In genomic region chr12:1918875-1919236, GRCh38 we compare ENCODE assay signal across 17 cellular contexts. TPM values are rescaled to one million over a fixed set of nuclear protein-coding genes. Genes with fewer than 3 reads are reported as not detected.
DNase-seq lines count a peak whose midpoint lies in the region; ATAC-seq and TF ChIP-seq lines count a peak whose summit lies in the region.
"Had no signal": no experiment of that assay in that cellular context is flagged by ENCODE, and none has a peak within 500 bp of the region (broad histone marks: within the 10 kb centered on the region; RNA-seq: fewer than 3 reads in every experiment).

No MANE protein-coding gene starts in this region.

- no peak overlapping the region for H3K27ac Mint-ChIP-seq in H9
- peak overlapping the region; percentile 99 for H3K27ac Mint-ChIP-seq in stimulated activated memory B cell treated with anti-CD40 and anti-IgM and Interleukin-4, amounts not matched to agents 10 μg/mL and 1 μg/mL and 100 μg/mL, for 72 hours
- H3K27ac Mint-ChIP-seq: activated naive CD4-positive, alpha-beta T cell treated with anti-CD3 and anti-CD28 coated beads, Interleukin-2, amount 50 U/mL, for 24 hours; CD8-positive, alpha-beta T cell; stimulated activated naive CD8-positive, alpha-beta T cell treated with anti-CD3 and anti-CD28 coated beads, Interleukin-15, amount 100 ng/mL, for 72 hours had no signal

- H3K23me2 ChIP-seq in H9 (ENCODE audit: insufficient read length, low read depth, low read length, poor library complexity, severe bottlenecking): no peaks in the 10 kb centered on the region

- no peaks in the 10 kb centered on the region for H3K79me2 ChIP-seq in H9 (ENCODE audit: insufficient read depth, low read length)

- no peak overlapping the region for H3K14ac ChIP-seq in H9 (ENCODE audit: insufficient read depth, low read length)

- H3K9ac ChIP-seq in H9 (ENCODE audit: extremely low read depth, insufficient read length, low read length): no peak overlapping the region
- H3K9ac ChIP-seq: KMS-11 had no signal

- H3K27ac ChIP-seq in H9 (ENCODE audit: insufficient read length, low read depth, low read length): no peak overlapping the region
- peak overlapping the region; percentile 89 for H3K27ac ChIP-seq in WERI-Rb-1
- peak overlapping the region; percentile 77 for H3K27ac ChIP-seq in lower lobe of right lung
- H3K27ac ChIP-seq: KMS-11 had no signal

- ATAC-seq in lower lobe of right lung: no peak
- ATAC-seq in stimulated activated memory B cell treated with anti-CD40 and anti-IgM and Interleukin-4, amounts not matched to agents 10 μg/mL and 1 μg/mL and 100 μg/mL, for 72 hours: no peak
- ATAC-seq in GM19397 (IDR thresholded peaks at IDR 0.05; ENCODE audit: unreplicated experiment): no peak
- ATAC-seq in HG02884 (IDR thresholded peaks at IDR 0.05; ENCODE audit: unreplicated experiment): no peak
- ATAC-seq: CD8-positive, alpha-beta T cell; stimulated activated naive CD8-positive, alpha-beta T cell treated with anti-CD3 and anti-CD28 coated beads, Interleukin-15, amount 100 ng/mL, for 72 hours had no signal

- H3K79me1 ChIP-seq in H9 (ENCODE audit: insufficient read depth, low read depth, low read length, poor library complexity, severe bottlenecking): no peaks in the 10 kb centered on the region

- no peak overlapping the region for H3K56ac ChIP-seq in H9 (ENCODE audit: insufficient read length, low read depth, low read length)

- no peak overlapping the region for H2BK20ac ChIP-seq in H9 (ENCODE audit: low read depth, low read length, poor library complexity, severe bottlenecking)

- H2AFZ ChIP-seq in H9 (ENCODE audit: low read length): no peak overlapping the region

- no peak overlapping the region for H3K18ac ChIP-seq in H9 (ENCODE audit: insufficient read length, low read depth, low read length)

- no peak overlapping the region for H4K8ac ChIP-seq in H9 (replicated peaks; ENCODE audit: insufficient read length, low read depth, low read length)

- H3K4me3 Mint-ChIP-seq in H9: no peak overlapping the region
- H3K4me3 Mint-ChIP-seq in stimulated activated memory B cell treated with anti-CD40 and anti-IgM and Interleukin-4, amounts not matched to agents 10 μg/mL and 1 μg/mL and 100 μg/mL, for 72 hours: peak overlapping the region; percentile 98
- H3K4me3 Mint-ChIP-seq: activated naive CD4-positive, alpha-beta T cell treated with anti-CD3 and anti-CD28 coated beads, Interleukin-2, amount 50 U/mL, for 24 hours; CD8-positive, alpha-beta T cell; stimulated activated naive CD8-positive, alpha-beta T cell treated with anti-CD3 and anti-CD28 coated beads, Interleukin-15, amount 100 ng/mL, for 72 hours had no signal

- H3K4me2 ChIP-seq in H9 (ENCODE audit: insufficient read depth, insufficient read length, low read length): no peak overlapping the region
- H3K4me2 ChIP-seq: KMS-11 had no signal

- H3K4me1 Mint-ChIP-seq in H9: peaks cover 16 to 49% of the 10 kb centered on the region in 2 experiments
- H3K4me1 Mint-ChIP-seq in stimulated activated memory B cell treated with anti-CD40 and anti-IgM and Interleukin-4, amounts not matched to agents 10 μg/mL and 1 μg/mL and 100 μg/mL, for 72 hours: peaks cover 54% of the 10 kb centered on the region

- H3K36me3 Mint-ChIP-seq in H9 (ENCODE audit: insufficient read depth in 1 of 3, low read depth in 3 of 3): no peaks in the 10 kb centered on the region; a peak in 1 of 7 replicates
- peaks cover 22% of the 10 kb centered on the region for H3K36me3 Mint-ChIP-seq in stimulated activated memory B cell treated with anti-CD40 and anti-IgM and Interleukin-4, amounts not matched to agents 10 μg/mL and 1 μg/mL and 100 μg/mL, for 72 hours
- H3K36me3 Mint-ChIP-seq: activated naive CD4-positive, alpha-beta T cell treated with anti-CD3 and anti-CD28 coated beads, Interleukin-2, amount 50 U/mL, for 24 hours; brain; CD8-positive, alpha-beta T cell had no signal

- no peak overlapping the region for H4K91ac ChIP-seq in H9 (ENCODE audit: insufficient read length, low read depth, low read length)

- no peak overlapping the region for H3K4ac ChIP-seq in H9 (ENCODE audit: low read depth, low read length)

- H3K27me3 ChIP-seq in H9 (ENCODE audit: insufficient read depth, low read length) (no peaks in the 10 kb centered on the region), WERI-Rb-1 (ENCODE audit: insufficient read depth, low read depth, severe bottlenecking) (no peaks in the 10 kb centered on the region), lower lobe of right lung (ENCODE audit: low read depth) (no peaks in the 10 kb centered on the region)

- H4K5ac ChIP-seq in H9 (ENCODE audit: insufficient read length, low read depth, low read length): no peak overlapping the region

- H3K4me1 ChIP-seq in H9 (ENCODE audit: insufficient read depth, low read length) (no peaks in the 10 kb centered on the region), lower lobe of right lung (peaks cover 4% of the 10 kb centered on the region)
- H3K4me1 ChIP-seq: HAP-1 had no signal

- H2AK5ac ChIP-seq in H9 (ENCODE audit: insufficient read length, low read length): no peak overlapping the region

- no peak for TF ChIP-seq CTCF in H9 (conservative IDR thresholded peaks at IDR 0.05)
- no peak for TF ChIP-seq CTCF in WERI-Rb-1 (IDR thresholded peaks at IDR 0.05; ENCODE audit: low read depth, low read length)
- TF ChIP-seq CTCF in lower lobe of right lung (IDR thresholded peaks at IDR 0.05): no peak

- peaks cover 1% of the 10 kb centered on the region for H3K27me3 Mint-ChIP-seq in H9 (ENCODE audit: low read depth)
- H3K27me3 Mint-ChIP-seq in stimulated activated memory B cell treated with anti-CD40 and anti-IgM and Interleukin-4, amounts not matched to agents 10 μg/mL and 1 μg/mL and 100 μg/mL, for 72 hours: peaks cover 13% of the 10 kb centered on the region

- DNase-seq in H9 (peak; percentile 25), WERI-Rb-1 (no peak), lower lobe of right lung (peak; percentile 40), cerebellar cortex (ENCODE audit: low spot score) (no peak)
- DNase-seq in stimulated activated CD4-positive, alpha-beta T cell treated with anti-CD3 and anti-CD28 coated beads, Interleukin-2, amount 100 ng/mL, for 48 hours: no peak
- DNase-seq: DND-41; NCI-H1694; OCI-M1; stimulated activated naive CD8-positive, alpha-beta T cell treated with anti-CD3 and anti-CD28 coated beads, Interleukin-15, amount 100 ng/mL, for 72 hours had no signal

- H2BK5ac ChIP-seq in H9 (ENCODE audit: insufficient read length, low read length): no peak overlapping the region

- intact Hi-C loops in lower lobe of right lung (cut with DNase I): no loop called here

- no CpG with 5 or more reads among the region's 6 CpGs for WGBS in H9 (ENCODE audit: extremely low coverage, insufficient read length, low lambda C conversion rate)

- H2BK12ac ChIP-seq in H9 (ENCODE audit: insufficient read length, low read depth, low read length): no peak overlapping the region

- H3K9me3 ChIP-seq in H9 (ENCODE audit: control insufficient read depth, low read depth, low read length) (no peaks in the 10 kb centered on the region), WERI-Rb-1 (ENCODE audit: severe bottlenecking) (no peaks in the 10 kb centered on the region), lower lobe of right lung (no peaks in the 10 kb centered on the region)
- H3K9me3 ChIP-seq: HAP-1 had no signal

- no peak overlapping the region for H3K23ac ChIP-seq in H9 (ENCODE audit: insufficient read length, low read depth, low read length)

- peak overlapping the region; percentile 54 for H3K4me3 ChIP-seq in WERI-Rb-1 (ENCODE audit: low read depth, low read length)
- peak overlapping the region; percentile 45 for H3K4me3 ChIP-seq in lower lobe of right lung
- H3K4me3 ChIP-seq: HAP-1 had no signal

- H2BK120ac ChIP-seq in H9 (ENCODE audit: low read depth, low read length, poor library complexity, severe bottlenecking): no peak overlapping the region

- H4K20me1 ChIP-seq in H9 (ENCODE audit: control insufficient read depth, insufficient read depth, insufficient read length): no peaks in the 10 kb centered on the region

- H2BK15ac ChIP-seq in H9 (ENCODE audit: low read depth, low read length): no peak overlapping the region

- H3K36me3 ChIP-seq in WERI-Rb-1: no peaks in the 10 kb centered on the region
- no peaks in the 10 kb centered on the region for H3K36me3 ChIP-seq in lower lobe of right lung
- H3K36me3 ChIP-seq: HAP-1 had no signal

- H3K9me3 Mint-ChIP-seq in H9: no peaks in the 10 kb centered on the region
- H3K9me3 Mint-ChIP-seq in stimulated activated memory B cell treated with anti-CD40 and anti-IgM and Interleukin-4, amounts not matched to agents 10 μg/mL and 1 μg/mL and 100 μg/mL, for 72 hours: peaks cover 3% of the 10 kb centered on the region
- H3K9me3 Mint-ChIP-seq: activated naive CD4-positive, alpha-beta T cell treated with anti-CD3 and anti-CD28 coated beads, Interleukin-2, amount 50 U/mL, for 24 hours; CD8-positive, alpha-beta T cell; stimulated activated naive CD8-positive, alpha-beta T cell treated with anti-CD3 and anti-CD28 coated beads, Interleukin-15, amount 100 ng/mL, for 72 hours had no signal

- H3T11ph ChIP-seq in H9 (ENCODE audit: low read length): no peak overlapping the region

RNA-seq across cellular contexts. Expression of gene CACNA2D4, which starts 0.4 kb away (rescaled TPM):
- 0.61 and 0.79 TPM in 2 replicates for total RNA-seq in H9 (2021)
- 7.0 TPM for total RNA-seq in lower lobe of right lung

Comparison
In these comparisons a context has a peak if more than half of its experiments do, and no peak if none do; other contexts are left out.
1. DNase-seq: peak in H9 (single experiment) and lower lobe of right lung (single experiment); none in WERI-Rb-1 (single experiment), stimulated activated CD4-positive, alpha-beta T cell treated with anti-CD3 and anti-CD28 coated beads, Interleukin-2, amount 100 ng/mL, for 48 hours (0 of 2) and cerebellar cortex (single experiment).